In the genomic region with DNA sequence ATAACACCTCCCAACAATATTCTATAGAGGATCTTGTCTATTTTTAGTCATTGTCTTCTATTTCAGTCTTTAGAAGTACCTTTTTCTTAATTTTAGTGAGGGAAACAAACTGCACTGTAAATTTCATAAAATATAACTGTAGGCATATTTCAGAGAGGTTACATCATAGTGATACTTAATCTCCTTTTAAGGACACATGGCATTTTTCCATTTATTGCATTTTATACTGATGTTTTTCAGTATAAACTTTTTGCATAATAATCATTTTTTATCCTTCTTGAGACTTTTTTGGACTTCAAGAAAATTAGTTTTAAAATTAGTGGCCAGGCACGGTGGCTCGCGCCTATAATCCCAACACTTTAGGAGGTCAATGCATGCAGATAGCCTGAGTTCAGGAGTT, we compare ENCODE assay signal across 14 cellular contexts.
DNase-seq lines count a peak whose midpoint lies in the region; ATAC-seq and TF ChIP-seq lines count a peak whose summit lies in the region.
"Had no signal": no experiment of that assay in that cellular context is flagged by ENCODE, and none has a peak within 500 bp of the region (broad histone marks: within the 10 kb centered on the region; RNA-seq: fewer than 3 reads in every experiment).

No MANE protein-coding gene starts in this region.

- H3K9me3 Mint-ChIP-seq in dendritic cell treated with granulocyte-macrophage colony-stimulating factor and Interleukin-4, amounts not matched to agents 40 ng/mL and 50 ng/mL, for 4 days = peaks cover 21% of the 10 kb centered on the region

- DNase-seq in OCI-M1 (lab: John Stamatoyannopoulos, UW) (peak; percentile 72), NCI-H1694 treated with DMSO at 0.1 percent for 48 hours (lab: John Stamatoyannopoulos, UW) (no peak), substantia nigra (lab: John Stamatoyannopoulos, UW) (no peak), NCI-H446 (lab: John Stamatoyannopoulos, UW) (no peak)
- DNase-seq: CD8-positive, alpha-beta T cell; COR-L47; DMS153; DMS79 treated with DMSO at 0.1 percent for 48 hours; HFFc6 had no signal

- peak overlapping the region; percentile 56 for H3K27ac ChIP-seq in neutrophil
- no peak overlapping the region for H3K27ac ChIP-seq in substantia nigra (ENCODE audit: low read depth, low read length, poor library complexity, severe bottlenecking)
- H3K27ac ChIP-seq: HL-60 had no signal

- intact Hi-C loops in dendritic cell treated with granulocyte-macrophage colony-stimulating factor and Interleukin-4, amounts not matched to agents 40 ng/mL and 50 ng/mL, for 4 days (cut with micrococcal nuclease) = no loop called here

- H3K36me3 ChIP-seq in neutrophil = peaks cover 5% of the 10 kb centered on the region

- no peak overlapping the region for H3K4me3 ChIP-seq in neutrophil (ENCODE audit: low read depth in 1 of 2, low read length in 1 of 2)

- H3K9me3 ChIP-seq in neutrophil = no peaks in the 10 kb centered on the region

- H3K4me3 Mint-ChIP-seq in dendritic cell treated with granulocyte-macrophage colony-stimulating factor and Interleukin-4, amounts not matched to agents 40 ng/mL and 50 ng/mL, for 4 days = no peak overlapping the region
- H3K4me3 Mint-ChIP-seq: CD14-positive monocyte; CD8-positive, alpha-beta T cell; HFFc6 had no signal

- no peak for TF ChIP-seq CTCF in neutrophil (IDR thresholded peaks at IDR 0.05)

- H3K36me3 Mint-ChIP-seq in dendritic cell treated with granulocyte-macrophage colony-stimulating factor and Interleukin-4, amounts not matched to agents 40 ng/mL and 50 ng/mL, for 4 days (ENCODE audit: low read depth) = peaks cover 83% of the 10 kb centered on the region

- H3K4me1 Mint-ChIP-seq in dendritic cell treated with granulocyte-macrophage colony-stimulating factor and Interleukin-4, amounts not matched to agents 40 ng/mL and 50 ng/mL, for 4 days (ENCODE audit: low read depth) = peaks cover 27% of the 10 kb centered on the region

- no peaks in the 10 kb centered on the region for H3K27me3 Mint-ChIP-seq in dendritic cell treated with granulocyte-macrophage colony-stimulating factor and Interleukin-4, amounts not matched to agents 40 ng/mL and 50 ng/mL, for 4 days

- peaks cover 0 to 5% of the 10 kb centered on the region in 2 experiments for H3K4me1 ChIP-seq in neutrophil (ENCODE audit: control insufficient read depth in 1 of 2, insufficient read depth in 1 of 2, low read depth in 1 of 2, low read length in 1 of 2)

- peak overlapping the region; percentile 37 for H3K27ac Mint-ChIP-seq in dendritic cell treated with granulocyte-macrophage colony-stimulating factor and Interleukin-4, amounts not matched to agents 40 ng/mL and 50 ng/mL, for 4 days
- H3K27ac Mint-ChIP-seq: CD8-positive, alpha-beta T cell; HFFc6 had no signal

- no peaks in the 10 kb centered on the region for H3K27me3 ChIP-seq in neutrophil

- no peak for ATAC-seq in HG03457 (IDR thresholded peaks at IDR 0.05; ENCODE audit: unreplicated experiment)
- ATAC-seq: CD8-positive, alpha-beta T cell had no signal
